8 cellular contexts compared by ENCODE assay signal in genomic region chr17:28547623-28548416, GRCh38. TPM values are rescaled to one million over a fixed set of nuclear protein-coding genes. Genes with fewer than 3 reads are reported as not detected.
A peak's percentile ranks its signal among the peaks of the same experiment; 100 is the strongest.
DNase-seq lines count a peak whose midpoint lies in the region; TF ChIP-seq lines count a peak whose summit lies in the region.

No MANE protein-coding gene starts in this region.

- no peak overlapping the region for H3K4me3 Mint-ChIP-seq in activated naive CD4-positive, alpha-beta T cell treated with anti-CD3 and anti-CD28 coated beads for 36 hours

- no peak for TF ChIP-seq POLR2A in vagina (IDR thresholded peaks at IDR 0.05)

- H3K36me3 ChIP-seq in SJSA1: peaks cover 14% of the 10 kb centered on the region
- no peaks in the 10 kb centered on the region for H3K36me3 ChIP-seq in parathyroid adenoma (ENCODE audit: control insufficient read depth, insufficient read depth, low read length)
- peaks cover 0 to 12% of the 10 kb centered on the region in 2 donors for H3K36me3 ChIP-seq in vagina

- intact Hi-C loops in activated naive CD4-positive, alpha-beta T cell treated with anti-CD3 and anti-CD28 coated beads for 36 hours (cut with micrococcal nuclease): loop anchor here (1.0 to 10.0 kb wide), 4 partner anchors 53 to 293 kb away; partner anchors contain the start of genes SARM1 and VTN
- intact Hi-C loops in vagina (cut with DNase I): no loop called here

- peaks cover 2% of the 10 kb centered on the region for H3K36me3 Mint-ChIP-seq in activated naive CD4-positive, alpha-beta T cell treated with anti-CD3 and anti-CD28 coated beads for 36 hours (ENCODE audit: low read depth)

- no peak overlapping the region for H2AFZ ChIP-seq in parathyroid adenoma

- no peaks in the 10 kb centered on the region for H3K9me3 Mint-ChIP-seq in activated naive CD4-positive, alpha-beta T cell treated with anti-CD3 and anti-CD28 coated beads for 36 hours

- H3K9me3 ChIP-seq in SJSA1 (replicated peaks) (no peaks in the 10 kb centered on the region), parathyroid adenoma (ENCODE audit: control insufficient read depth, low read length) (no peaks in the 10 kb centered on the region), vagina (no peaks in the 10 kb centered on the region)

- no peak overlapping the region for H3K4me2 ChIP-seq in parathyroid adenoma (ENCODE audit: low read length)

- peaks cover 44% of the 10 kb centered on the region for H3K4me1 Mint-ChIP-seq in activated naive CD4-positive, alpha-beta T cell treated with anti-CD3 and anti-CD28 coated beads for 36 hours (ENCODE audit: low read depth)

- peak; percentile 94 for TF ChIP-seq CTCF in parathyroid adenoma (IDR thresholded peaks at IDR 0.05)
- TF ChIP-seq CTCF in vagina (IDR thresholded peaks at IDR 0.05): peak; percentile 37 to 75 (median 53)

- peaks cover 7% of the 10 kb centered on the region for H3K4me1 ChIP-seq in SJSA1 (replicated peaks)
- peaks cover 7% of the 10 kb centered on the region for H3K4me1 ChIP-seq in parathyroid adenoma
- H3K4me1 ChIP-seq in vagina: peaks cover 13% of the 10 kb centered on the region

- H3K9ac ChIP-seq in parathyroid adenoma: no peak overlapping the region

- peak; percentile 12 to 35 for DNase-seq in NCI-H446 (lab: John Stamatoyannopoulos, UW)
- no peak for DNase-seq in NCI-H446 treated with DMSO at 0.1 percent for 48 hours (lab: John Stamatoyannopoulos, UW)
- DNase-seq in HPDE6-E6E7 (ENCODE audit: extremely low spot score): peak; percentile 74
- DNase-seq in SJSA1 (ENCODE audit: low read depth in 1 of 2, low spot score in 2 of 2): peak; percentile 56 to 85
- peak; percentile 84 for DNase-seq in activated naive CD4-positive, alpha-beta T cell treated with anti-CD3 and anti-CD28 coated beads for 36 hours
- peak; percentile 45 for DNase-seq in glomerular endothelial cell (ENCODE audit: extremely low read depth, low read depth, low spot score)
- no peak for DNase-seq in vagina (ENCODE audit: extremely low spot score in 2 of 2)

- no peaks in the 10 kb centered on the region for H3K27me3 Mint-ChIP-seq in activated naive CD4-positive, alpha-beta T cell treated with anti-CD3 and anti-CD28 coated beads for 36 hours (ENCODE audit: low read depth)

- no peaks in the 10 kb centered on the region for H3K27me3 ChIP-seq in SJSA1 (replicated peaks)
- H3K27me3 ChIP-seq in parathyroid adenoma (ENCODE audit: control insufficient read depth, insufficient read depth, low read length): no peaks in the 10 kb centered on the region
- H3K27me3 ChIP-seq in vagina: no peaks in the 10 kb centered on the region

- H3K4me3 ChIP-seq in SJSA1: no peak overlapping the region
- H3K4me3 ChIP-seq in parathyroid adenoma (ENCODE audit: low read depth, low read length): no peak overlapping the region
- no peak overlapping the region for H3K4me3 ChIP-seq in vagina

- H3K27ac ChIP-seq in SJSA1 (no peak overlapping the region), parathyroid adenoma (no peak overlapping the region), vagina (no peak overlapping the region)

- CTCF ChIA-PET in activated naive CD4-positive, alpha-beta T cell treated with anti-CD3 and anti-CD28 coated beads for 36 hours (lab: Charles Lee): interaction anchor here (0.6 to 6.7 kb wide), 16 partner anchors 9 to 190 kb away, joined by 3 to 51 read pairs (median 4); partner anchors contain the start of genes ALDOC, PIGS and POLDIP2

- peak overlapping the region; percentile 86 for H3K27ac Mint-ChIP-seq in activated naive CD4-positive, alpha-beta T cell treated with anti-CD3 and anti-CD28 coated beads for 36 hours

- H3K79me2 ChIP-seq in parathyroid adenoma: no peaks in the 10 kb centered on the region

RNA-seq across cellular contexts. Expression of gene UNC119, which starts 4.6 kb away (rescaled TPM):
- total RNA-seq in SJSA1 (2014; rRNA removed; shearing (Covaris generic)): 19.7 and 27.2 TPM in 2 replicates
- 10 to 100 TPM; 48.6 to 50.3 TPM for total RNA-seq in activated naive CD4-positive, alpha-beta T cell treated with anti-CD3 and anti-CD28 coated beads for 36 hours
- total RNA-seq in glomerular endothelial cell (38.0 and 40.0 TPM in 2 replicates), vagina (38.1 TPM)

RNA-seq across cellular contexts. Expression of gene PIGS, which starts 23.5 kb away (rescaled TPM):
- total RNA-seq in SJSA1 (2014; rRNA removed; shearing (Covaris generic)): 40.8 and 81.8 TPM in 2 replicates
- 10 to 100 TPM; 34.8 to 36.0 TPM for total RNA-seq in activated naive CD4-positive, alpha-beta T cell treated with anti-CD3 and anti-CD28 coated beads for 36 hours
- total RNA-seq in glomerular endothelial cell (101 and 112 TPM in 2 replicates), vagina (22.8 TPM)

RNA-seq across cellular contexts. Expression of gene ALDOC, which starts 28.9 kb away (rescaled TPM):
- 6.1 and 9.4 TPM in 2 replicates for total RNA-seq in SJSA1 (2014; rRNA removed; shearing (Covaris generic))
- 10 to 100 TPM; 65.6 to 66.2 TPM for total RNA-seq in activated naive CD4-positive, alpha-beta T cell treated with anti-CD3 and anti-CD28 coated beads for 36 hours
- total RNA-seq in glomerular endothelial cell (14.1 and 23.8 TPM in 2 replicates), vagina (20.1 TPM)

RNA-seq across cellular contexts. Expression of gene FOXN1, which starts 41.7 kb away (rescaled TPM):
- not detected in 2 replicates for total RNA-seq in SJSA1 (2014; rRNA removed; shearing (Covaris generic))
- not detected for total RNA-seq in activated naive CD4-positive, alpha-beta T cell treated with anti-CD3 and anti-CD28 coated beads for 36 hours
- total RNA-seq in glomerular endothelial cell (not detected in 2 replicates), vagina (3.4 TPM)

RNA-seq across cellular contexts. Expression of gene SPAG5, which starts 51.0 kb away (rescaled TPM):
- total RNA-seq in SJSA1 (2014; rRNA removed; shearing (Covaris generic)): 105 and 108 TPM in 2 replicates
- total RNA-seq in activated naive CD4-positive, alpha-beta T cell treated with anti-CD3 and anti-CD28 coated beads for 36 hours: 100 to 1,000 TPM; 210 to 216 TPM
- total RNA-seq in glomerular endothelial cell: 13.0 and 18.6 TPM in 2 replicates
- 8.3 TPM for total RNA-seq in vagina

Comparison
In these comparisons a context has a peak if more than half of its experiments do, and no peak if none do; other contexts are left out.
1. DNase-seq: peak in NCI-H446 (2 of 2), HPDE6-E6E7 (single experiment), SJSA1 (2 of 2), activated naive CD4-positive, alpha-beta T cell treated with anti-CD3 and anti-CD28 coated beads for 36 hours (single experiment) and glomerular endothelial cell (single experiment); none in NCI-H446 treated with DMSO at 0.1 percent for 48 hours (single experiment) and vagina (0 of 2).